Comparison of ENCODE assay signal across 19 cellular contexts in genomic region chr2:88011011-88011410, GRCh38. TPM values are rescaled to one million over a fixed set of nuclear protein-coding genes. Genes with fewer than 3 reads are reported as not detected.
DNase-seq lines count a peak whose midpoint lies in the region; ATAC-seq lines count a peak whose summit lies in the region.
"Had no signal": no experiment of that assay in that cellular context is flagged by ENCODE, and none has a peak within 500 bp of the region (broad histone marks: within the 10 kb centered on the region; RNA-seq: fewer than 3 reads in every experiment).

No MANE protein-coding gene starts in this region.

- no CpG with 5 or more reads among the region's 1 CpG for WGBS in mesodermal cell (ENCODE audit: insufficient coverage in 2 of 2), 2 experiments

- peaks cover 4% of the 10 kb centered on the region for H3K4me1 ChIP-seq in mesodermal cell (ENCODE audit: control insufficient read depth, insufficient read depth, low read length, poor library complexity, severe bottlenecking)
- H3K4me1 ChIP-seq: BLaER1 treated with 17β-estradiol and CSF1 and Interleukin-3, amounts not matched to agents 10 nM and 100 nM had no signal

- H3K9me3 ChIP-seq in mesodermal cell (ENCODE audit: control insufficient read depth, low read length) = no peaks in the 10 kb centered on the region
- H3K9me3 ChIP-seq: A549; BLaER1 treated with 17β-estradiol and CSF1 and Interleukin-3, amounts not matched to agents 10 nM and 100 nM had no signal

- H3K27ac ChIP-seq in mesodermal cell (ENCODE audit: low read depth, low read length, severe bottlenecking) (peak overlapping the region; percentile 6), substantia nigra (ENCODE audit: low read depth, low read length, poor library complexity, severe bottlenecking) (peak overlapping the region; percentile 88)
- H3K27ac ChIP-seq: A549; BLaER1 treated with 17β-estradiol and CSF1 and Interleukin-3, amounts not matched to agents 10 nM and 100 nM had no signal

- no peak overlapping the region for H3K4me3 ChIP-seq in mesodermal cell (ENCODE audit: extremely low read depth, insufficient read depth, low read length, poor library complexity, severe bottlenecking)
- H3K4me3 ChIP-seq: A549; BLaER1 treated with 17β-estradiol and CSF1 and Interleukin-3, amounts not matched to agents 10 nM and 100 nM had no signal

- in situ Hi-C loops in ACHN (cut with HindIII; ENCODE audit: low pct_ligation_motif_present, low pct_unique_long_range_greater_than_20kb, low sequenced_read_pairs) = no loop called here

- no peaks in the 10 kb centered on the region for H3K36me3 ChIP-seq in mesodermal cell (ENCODE audit: control insufficient read depth, insufficient read depth, low read length)
- H3K36me3 ChIP-seq: BLaER1 treated with 17β-estradiol and CSF1 and Interleukin-3, amounts not matched to agents 10 nM and 100 nM had no signal

- peak; percentile 30 for DNase-seq in RPMI7951 (ENCODE audit: low read depth)
- peak; percentile 67 for DNase-seq in epidermal melanocyte (ENCODE audit: insufficient read length, low spot score)
- DNase-seq in substantia nigra (lab: John Stamatoyannopoulos, UW) = no peak
- no peak for DNase-seq in DMS53 (lab: John Stamatoyannopoulos, UW)
- DNase-seq in ACHN = no peak
- DNase-seq: CD8-positive, alpha-beta T cell; KBM-7; NCI-H1105; NCI-H187; NCI-H2107; NCI-H510A; NCI-H774; Right ventricle myocardium superior had no signal

- no peak for ATAC-seq in GM19397 (IDR thresholded peaks at IDR 0.05; ENCODE audit: unreplicated experiment)
- ATAC-seq: A549; CD8-positive, alpha-beta T cell had no signal

RNA-seq across cellular contexts. Expression of gene RNU2-63P, which starts 5.3 kb away (rescaled TPM):
- not detected in 2 replicates for total RNA-seq in RPMI7951 (2014; rRNA removed; shearing (Covaris generic))
- polyA plus RNA-seq in mesodermal cell (2013, experiment 1 of 2) = 11.2 TPM
- 14.9 TPM for polyA plus RNA-seq in mesodermal cell (2013, experiment 2 of 2)
- total RNA-seq: Right ventricle myocardium superior had no signal
- polyA plus RNA-seq: H1 had no signal

RNA-seq across cellular contexts. Expression of gene KRCC1, which starts 44.6 kb away (rescaled TPM):
- total RNA-seq in RPMI7951 (2014; rRNA removed; shearing (Covaris generic)) = 35.0 and 36.2 TPM in 2 replicates
- 22.5 TPM for polyA plus RNA-seq in mesodermal cell (2013, experiment 1 of 2)
- 25.4 TPM for polyA plus RNA-seq in mesodermal cell (2013, experiment 2 of 2)

RNA-seq across cellular contexts. Expression of gene SMYD1, which starts 56.6 kb away (rescaled TPM):
- total RNA-seq in RPMI7951 (2014; rRNA removed; shearing (Covaris generic)) = not detected in 2 replicates
- 0.44 TPM for polyA plus RNA-seq in mesodermal cell (2013, experiment 1 of 2)
- polyA plus RNA-seq in mesodermal cell (2013, experiment 2 of 2) = 0.15 TPM
- total RNA-seq: CD8-positive, alpha-beta T cell; H1; OCI-LY7 had no signal
- polyA plus RNA-seq: A549 had no signal

Comparison
In these comparisons a context has a peak if more than half of its experiments do, and no peak if none do; other contexts are left out.
1. DNase-seq: peak in RPMI7951 (single experiment) and epidermal melanocyte (single experiment); none in substantia nigra (0 of 49), DMS53 (single experiment) and ACHN (single experiment).